ENCODE assay signal across 13 cellular contexts in genomic region chr5:177349762-177350161, GRCh38. TPM values are rescaled to one million over a fixed set of nuclear protein-coding genes. Genes with fewer than 3 reads are reported as not detected.
A peak's percentile ranks its signal among the peaks of the same experiment; 100 is the strongest.
DNase-seq lines count a peak whose midpoint lies in the region; ATAC-seq, FAIRE-seq and TF ChIP-seq lines count a peak whose summit lies in the region.
"Had no signal": no experiment of that assay in that cellular context is flagged by ENCODE, and none has a peak within 500 bp of the region (broad histone marks: within the 10 kb centered on the region; RNA-seq: fewer than 3 reads in every experiment).

No MANE protein-coding gene starts in this region.

- H3K79me2 ChIP-seq in HepG2 (ENCODE audit: insufficient read depth, low read length): peaks cover 58% of the 10 kb centered on the region

- POLR2A ChIA-PET in HepG2 (lab: Yijun Ruan, JAX): interaction anchor here (0.6 to 6.8 kb wide), 5 partner anchors 14 to 29 kb away, joined by 3 to 84 read pairs (median 41); no protein-coding TSS in a partner anchor

- peaks cover 52% of the 10 kb centered on the region for H3K4me1 Mint-ChIP-seq in activated naive CD4-positive, alpha-beta T cell treated with anti-CD3 and anti-CD28 coated beads, Interleukin-2, amount 50 U/mL, for 24 hours

- no peaks in the 10 kb centered on the region for H3K27me3 Mint-ChIP-seq in activated naive CD4-positive, alpha-beta T cell treated with anti-CD3 and anti-CD28 coated beads, Interleukin-2, amount 50 U/mL, for 24 hours

- in situ Hi-C loops in HepG2 (cut with HindIII; ENCODE audit: extremely low pct_ligation_motif_present, low pct_unique_long_range_greater_than_20kb): loop anchor here (25.0 kb wide), 1 partner anchor 812 kb away; the partner anchor contains the start of genes CDHR2 and RNF44

- H3K36me3 Mint-ChIP-seq in activated naive CD4-positive, alpha-beta T cell treated with anti-CD3 and anti-CD28 coated beads, Interleukin-2, amount 50 U/mL, for 24 hours: peaks cover 3% of the 10 kb centered on the region
- H3K36me3 Mint-ChIP-seq in activated naive CD4-positive, alpha-beta T cell treated with anti-CD3 and anti-CD28 coated beads, Interleukin-2, amount 50 U/mL, for 72 hours: peaks cover 25 to 28% of the 10 kb centered on the region in 2 donors

- CTCF ChIA-PET in HepG2 (lab: Yijun Ruan, JAX; ENCODE audit: low intra/inter-chr PET ratio, low total read pairs): no interaction called here

- H3K27me3 ChIP-seq in HepG2 (ENCODE audit: control insufficient read depth in 1 of 2, insufficient read depth in 2 of 2, low read length in 2 of 2) (no peaks in the 10 kb centered on the region; a peak in 1 of 5 replicates), suprapubic skin (no peaks in the 10 kb centered on the region)
- H3K27me3 ChIP-seq: heart right ventricle, SJSA1 had no signal

- H3K4me3 ChIP-seq in HepG2 (replicated peaks in 1 of 3; ENCODE audit: insufficient read depth in 1 of 3, low read depth in 2 of 3, low read length in 3 of 3): peak overlapping the region; percentile 92 to 98 (median 93); a peak in 5 of 6 replicates
- peak overlapping the region; percentile 94 for H3K4me3 ChIP-seq in suprapubic skin

- H3K4me1 ChIP-seq in HepG2 (ENCODE audit: insufficient read depth, low read length) (peaks cover 67% of the 10 kb centered on the region), suprapubic skin (peaks cover 32% of the 10 kb centered on the region)

- peaks cover 6 to 15% of the 10 kb centered on the region in 2 experiments for H3K36me3 ChIP-seq in HepG2 (replicated peaks in 1 of 2; ENCODE audit: control insufficient read depth in 1 of 2, insufficient read depth in 2 of 2, low read length in 2 of 2)
- H3K36me3 ChIP-seq in suprapubic skin: peaks cover 14% of the 10 kb centered on the region

- intact Hi-C loops in HepG2 (cut with micrococcal nuclease; ENCODE audit: unreplicated experiment) (no loop called here), sciatic nerve (cut with DNase I) (no loop called here)

- H3K9ac ChIP-seq in HepG2 (ENCODE audit: insufficient read depth, low read depth, low read length): peak overlapping the region; percentile 95; the same call in 1 of the 2 replicates

- H3K4me2 ChIP-seq in HepG2 (ENCODE audit: low read depth, low read length): peak overlapping the region; percentile 94

- WGBS in HepG2 (ENCODE audit: low lambda C conversion rate): 65% methylated on average over 5 of the region's 5 CpGs
- WGBS in suprapubic skin: 84% methylated on average over 5 of the region's 5 CpGs

- H3K27ac ChIP-seq in HepG2 (ENCODE audit: extremely low read length, insufficient read depth, low read length) (no peak overlapping the region), suprapubic skin (no peak overlapping the region)
- H3K27ac ChIP-seq: heart right ventricle, SJSA1 had no signal

- H3K27ac Mint-ChIP-seq in activated naive CD4-positive, alpha-beta T cell treated with anti-CD3 and anti-CD28 coated beads, Interleukin-2, amount 50 U/mL, for 24 hours: peak overlapping the region; percentile 78
- H3K27ac Mint-ChIP-seq in activated naive CD4-positive, alpha-beta T cell treated with anti-CD3 and anti-CD28 coated beads, Interleukin-2, amount 50 U/mL, for 72 hours: peak overlapping the region; percentile 56 to 96

- DNase-seq in activated naive CD4-positive, alpha-beta T cell treated with Interleukin-2 at 50 U/mL for 16 hours: no peak
- DNase-seq in activated naive CD4-positive, alpha-beta T cell treated with anti-CD3 and anti-CD28 coated beads, Interleukin-2, amount 50 U/mL, for 72 hours (ENCODE audit: low spot score in 2 of 2): no peak
- no peak for DNase-seq in HepG2 (ENCODE audit: low spot score)
- DNase-seq in suprapubic skin (ENCODE audit: low spot score in 2 of 2): no peak
- no peak for DNase-seq in GM20000 (ENCODE audit: low spot score)
- no peak for DNase-seq in sciatic nerve (ENCODE audit: low spot score)
- DNase-seq: heart right ventricle, NCI-H146, substantia nigra had no signal

- TF ChIP-seq CTCF in HepG2 (CRISPR knock-in tag; IDR thresholded peaks at IDR 0.05) (no peak), suprapubic skin (IDR thresholded peaks at IDR 0.05) (no peak), GM20000 (IDR thresholded peaks at IDR 0.05; ENCODE audit: extremely low read depth, missing control alignments) (no peak)

- H3K9me3 ChIP-seq in HepG2 (ENCODE audit: low read length) (no peaks in the 10 kb centered on the region), suprapubic skin (no peaks in the 10 kb centered on the region)
- H3K9me3 ChIP-seq: heart right ventricle, SJSA1 had no signal

- H4K20me1 ChIP-seq in HepG2 (ENCODE audit: insufficient read depth, low read length): no peaks in the 10 kb centered on the region

- H3K4me3 Mint-ChIP-seq in activated naive CD4-positive, alpha-beta T cell treated with anti-CD3 and anti-CD28 coated beads, Interleukin-2, amount 50 U/mL, for 24 hours: peak overlapping the region; percentile 99

- no peak for FAIRE-seq in HepG2 (lab: Jason Lieb, UNC)

- TF ChIP-seq POLR2A in HepG2 (IDR thresholded peaks at IDR 0.05; ENCODE audit: insufficient read depth in 1 of 2, low read depth in 2 of 2, low read length in 2 of 2) (no peak), suprapubic skin (IDR thresholded peaks at IDR 0.05) (no peak)

- no TSS peak for BruUV-seq in HepG2 (replicated peaks; lab: Mats Ljungman, UMichigan)

- H2AFZ ChIP-seq in HepG2 (ENCODE audit: low read length): no peak overlapping the region

- TF ChIP-seq EP300 in HepG2 (IDR thresholded peaks at IDR 0.05; ENCODE audit: low read depth in 2 of 2, low read length in 2 of 2) (no peak), HepG2 (CRISPR knock-in tag; IDR thresholded peaks at IDR 0.05; ENCODE audit: borderline replicate concordance) (no peak), suprapubic skin (IDR thresholded peaks at IDR 0.05) (no peak)

- TF ChIP-seq RAD21 in HepG2 (CRISPR knock-in tag; IDR thresholded peaks at IDR 0.05): no peak

- no peak for ATAC-seq in activated naive CD4-positive, alpha-beta T cell treated with anti-CD3 and anti-CD28 coated beads, Interleukin-2, amount 50 U/mL, for 72 hours
- ATAC-seq in HepG2: no peak
- ATAC-seq in GM21529 (IDR thresholded peaks at IDR 0.05; ENCODE audit: unreplicated experiment): no peak
- ATAC-seq in sciatic nerve: no peak
- ATAC-seq: heart right ventricle had no signal

- no peaks in the 10 kb centered on the region for H3K9me3 Mint-ChIP-seq in activated naive CD4-positive, alpha-beta T cell treated with anti-CD3 and anti-CD28 coated beads, Interleukin-2, amount 50 U/mL, for 24 hours
- H3K9me3 Mint-ChIP-seq in activated naive CD4-positive, alpha-beta T cell treated with anti-CD3 and anti-CD28 coated beads, Interleukin-2, amount 50 U/mL, for 72 hours: peaks cover 0 to 7% of the 10 kb centered on the region in 2 donors

RNA-seq across cellular contexts. Expression of gene LMAN2, which starts 1.7 kb away (rescaled TPM):
- 100 to 1,000 TPM in 1 of 2 donors, 10 to 100 TPM in 1; 96.7 to 108 TPM for total RNA-seq in activated naive CD4-positive, alpha-beta T cell treated with anti-CD3 and anti-CD28 coated beads, Interleukin-2, amount 50 U/mL, for 72 hours
- total RNA-seq in HepG2 (2016; rRNA removed; fragmentation: Illumina TruSeq; extraction: Trizol) (94.5 and 191 TPM in 2 replicates), suprapubic skin (100 to 1,000 TPM; 119 to 191 (median 160) TPM), sciatic nerve (70.0 TPM)
- 72.5 and 74.4 TPM in 2 replicates for total RNA-seq in HepG2 (2016; cell fraction: cytosol; rRNA removed; fragmentation: Illumina TruSeq; extraction: Trizol; ENCODE audit: low read depth)
- total RNA-seq in HepG2 (2016; cell fraction: insoluble cytoplasmic fraction; rRNA removed; fragmentation: Illumina TruSeq; extraction: Trizol): 86.8 and 210 TPM in 2 replicates
- total RNA-seq in HepG2 (2016; cell fraction: membrane; rRNA removed; fragmentation: Illumina TruSeq; extraction: Trizol): 109 and 128 TPM in 2 replicates
- total RNA-seq in HepG2 (2016; cell fraction: nucleus; rRNA removed; fragmentation: Illumina TruSeq; extraction: Trizol): 152 and 179 TPM in 2 replicates
- 193 and 197 TPM in 2 replicates for polyA plus RNA-seq in HepG2 (2011; rRNA removed)
- 220 and 352 TPM in 2 replicates for polyA plus RNA-seq in HepG2 (2011; cell fraction: cytosol; rRNA removed)
- 256 and 281 TPM in 2 replicates for polyA plus RNA-seq in HepG2 (2011; cell fraction: nucleus; rRNA removed)
- 71.8 and 108 TPM in 2 replicates for polyA plus RNA-seq in HepG2 (2012)
- polyA plus RNA-seq in HepG2 (2016; cell fraction: cytosol; fragmentation: Illumina TruSeq; extraction: Trizol; ENCODE audit: low read depth): 82.2 and 93.0 TPM in 2 replicates
- 90.8 and 112 TPM in 2 replicates for polyA plus RNA-seq in HepG2 (2016; cell fraction: insoluble cytoplasmic fraction; fragmentation: Illumina TruSeq; extraction: Trizol; ENCODE audit: low read depth)
- polyA plus RNA-seq in HepG2 (2016; cell fraction: membrane; fragmentation: Illumina TruSeq; extraction: Trizol; ENCODE audit: low read depth): 103 and 135 TPM in 2 replicates
- polyA plus RNA-seq in HepG2 (2016; cell fraction: nucleus; fragmentation: Illumina TruSeq; extraction: Trizol; ENCODE audit: insufficient read depth, low read depth): 241 and 283 TPM in 2 replicates
- polyA minus RNA-seq in HepG2 (2011; rRNA and poly(A)+ RNA removed; ENCODE audit: low replicate concordance): 353 and 575 TPM in 2 replicates
- 147 and 182 TPM in 2 replicates for polyA minus RNA-seq in HepG2 (2011; cell fraction: cytosol; rRNA and poly(A)+ RNA removed)
- 87.0 and 96.2 TPM in 2 replicates for polyA minus RNA-seq in HepG2 (2011; cell fraction: nucleus; rRNA and poly(A)+ RNA removed)

RNA-seq across cellular contexts. Expression of gene RGS14, which starts 8.0 kb away (rescaled TPM):
- total RNA-seq in activated naive CD4-positive, alpha-beta T cell treated with anti-CD3 and anti-CD28 coated beads, Interleukin-2, amount 50 U/mL, for 72 hours: 10 to 100 TPM; 22.0 to 77.6 TPM
- total RNA-seq in HepG2 (2016; rRNA removed; fragmentation: Illumina TruSeq; extraction: Trizol) (10.7 and 11.1 TPM in 2 replicates), suprapubic skin (10 to 100 TPM; 38.5 to 85.9 (median 68.8) TPM), sciatic nerve (9.3 TPM)
- total RNA-seq in HepG2 (2016; cell fraction: cytosol; rRNA removed; fragmentation: Illumina TruSeq; extraction: Trizol; ENCODE audit: low read depth): 15.3 and 15.8 TPM in 2 replicates
- total RNA-seq in HepG2 (2016; cell fraction: insoluble cytoplasmic fraction; rRNA removed; fragmentation: Illumina TruSeq; extraction: Trizol): 7.2 and 12.8 TPM in 2 replicates
- total RNA-seq in HepG2 (2016; cell fraction: membrane; rRNA removed; fragmentation: Illumina TruSeq; extraction: Trizol): 15.5 and 16.6 TPM in 2 replicates
- total RNA-seq in HepG2 (2016; cell fraction: nucleus; rRNA removed; fragmentation: Illumina TruSeq; extraction: Trizol): 7.6 and 9.6 TPM in 2 replicates
- 17.2 and 27.9 TPM in 2 replicates for polyA plus RNA-seq in HepG2 (2011; rRNA removed)
- polyA plus RNA-seq in HepG2 (2011; cell fraction: cytosol; rRNA removed): 20.3 and 35.1 TPM in 2 replicates
- 48.0 and 49.7 TPM in 2 replicates for polyA plus RNA-seq in HepG2 (2011; cell fraction: nucleus; rRNA removed)
- 9.3 and 16.2 TPM in 2 replicates for polyA plus RNA-seq in HepG2 (2012)
- polyA plus RNA-seq in HepG2 (2016; cell fraction: cytosol; fragmentation: Illumina TruSeq; extraction: Trizol; ENCODE audit: low read depth): 11.0 and 13.5 TPM in 2 replicates
- 14.8 and 16.5 TPM in 2 replicates for polyA plus RNA-seq in HepG2 (2016; cell fraction: insoluble cytoplasmic fraction; fragmentation: Illumina TruSeq; extraction: Trizol; ENCODE audit: low read depth)
- 11.0 and 11.4 TPM in 2 replicates for polyA plus RNA-seq in HepG2 (2016; cell fraction: membrane; fragmentation: Illumina TruSeq; extraction: Trizol; ENCODE audit: low read depth)
- polyA plus RNA-seq in HepG2 (2016; cell fraction: nucleus; fragmentation: Illumina TruSeq; extraction: Trizol; ENCODE audit: insufficient read depth, low read depth): 19.6 TPM in 2 replicates
- 0.82 and 20.7 TPM in 2 replicates for polyA minus RNA-seq in HepG2 (2011; rRNA and poly(A)+ RNA removed; ENCODE audit: low replicate concordance)
- polyA minus RNA-seq in HepG2 (2011; cell fraction: cytosol; rRNA and poly(A)+ RNA removed): 7.2 and 9.7 TPM in 2 replicates
- polyA minus RNA-seq in HepG2 (2011; cell fraction: nucleus; rRNA and poly(A)+ RNA removed): 10.6 and 12.8 TPM in 2 replicates

RNA-seq across cellular contexts. Expression of gene SLC34A1, which starts 34.5 kb away (rescaled TPM):
- under 1 TPM; 0.07 to 0.19 TPM for total RNA-seq in activated naive CD4-positive, alpha-beta T cell treated with anti-CD3 and anti-CD28 coated beads, Interleukin-2, amount 50 U/mL, for 72 hours
- total RNA-seq in HepG2 (2016; rRNA removed; fragmentation: Illumina TruSeq; extraction: Trizol) (0.20 TPM in 1 of 2 replicates, not detected in the other), suprapubic skin (under 1 TPM in 1 of 4 donors, not detected in 3; 0.29 TPM), sciatic nerve (not detected)
- total RNA-seq in HepG2 (2016; cell fraction: cytosol; rRNA removed; fragmentation: Illumina TruSeq; extraction: Trizol; ENCODE audit: low read depth): not detected in 2 replicates
- not detected in 2 replicates for total RNA-seq in HepG2 (2016; cell fraction: insoluble cytoplasmic fraction; rRNA removed; fragmentation: Illumina TruSeq; extraction: Trizol)
- total RNA-seq in HepG2 (2016; cell fraction: membrane; rRNA removed; fragmentation: Illumina TruSeq; extraction: Trizol): not detected in 2 replicates
- total RNA-seq in HepG2 (2016; cell fraction: nucleus; rRNA removed; fragmentation: Illumina TruSeq; extraction: Trizol): not detected in 2 replicates
- 0.03 TPM in 2 replicates for polyA plus RNA-seq in HepG2 (2011; rRNA removed)
- 0.03 TPM in 1 of 2 replicates, not detected in the other for polyA plus RNA-seq in HepG2 (2011; cell fraction: cytosol; rRNA removed)
- polyA plus RNA-seq in HepG2 (2011; cell fraction: nucleus; rRNA removed): 0.21 and 0.24 TPM in 2 replicates
- polyA plus RNA-seq in HepG2 (2012): not detected in 2 replicates
- polyA plus RNA-seq in HepG2 (2016; cell fraction: cytosol; fragmentation: Illumina TruSeq; extraction: Trizol; ENCODE audit: low read depth): not detected in 2 replicates
- polyA plus RNA-seq in HepG2 (2016; cell fraction: insoluble cytoplasmic fraction; fragmentation: Illumina TruSeq; extraction: Trizol; ENCODE audit: low read depth): not detected in 2 replicates
- polyA plus RNA-seq in HepG2 (2016; cell fraction: membrane; fragmentation: Illumina TruSeq; extraction: Trizol; ENCODE audit: low read depth): not detected in 2 replicates
- not detected in 2 replicates for polyA plus RNA-seq in HepG2 (2016; cell fraction: nucleus; fragmentation: Illumina TruSeq; extraction: Trizol; ENCODE audit: insufficient read depth, low read depth)
- not detected in 2 replicates for polyA minus RNA-seq in HepG2 (2011; rRNA and poly(A)+ RNA removed; ENCODE audit: low replicate concordance)
- polyA minus RNA-seq in HepG2 (2011; cell fraction: cytosol; rRNA and poly(A)+ RNA removed): 1.4 TPM in 1 of 2 replicates, not detected in the other
- polyA minus RNA-seq in HepG2 (2011; cell fraction: nucleus; rRNA and poly(A)+ RNA removed): not detected in 2 replicates
- total RNA-seq: SJSA1 had no signal
- polyA plus RNA-seq: adipose tissue, heart right ventricle had no signal

RNA-seq across cellular contexts. Expression of gene MXD3, which starts 38.1 kb away (rescaled TPM):
- total RNA-seq in activated naive CD4-positive, alpha-beta T cell treated with anti-CD3 and anti-CD28 coated beads, Interleukin-2, amount 50 U/mL, for 72 hours: 10 to 100 TPM; 31.4 to 73.9 TPM
- 9.9 and 12.8 TPM in 2 replicates for total RNA-seq in HepG2 (2016; rRNA removed; fragmentation: Illumina TruSeq; extraction: Trizol)
- 6.1 and 6.8 TPM in 2 replicates for total RNA-seq in HepG2 (2016; cell fraction: cytosol; rRNA removed; fragmentation: Illumina TruSeq; extraction: Trizol; ENCODE audit: low read depth)
- 11.7 and 11.8 TPM in 2 replicates for total RNA-seq in HepG2 (2016; cell fraction: insoluble cytoplasmic fraction; rRNA removed; fragmentation: Illumina TruSeq; extraction: Trizol)
- total RNA-seq in HepG2 (2016; cell fraction: membrane; rRNA removed; fragmentation: Illumina TruSeq; extraction: Trizol): 6.6 TPM in 2 replicates
- total RNA-seq in HepG2 (2016; cell fraction: nucleus; rRNA removed; fragmentation: Illumina TruSeq; extraction: Trizol): 10.4 and 14.3 TPM in 2 replicates
- polyA plus RNA-seq in HepG2 (2011; rRNA removed): 10.5 and 11.2 TPM in 2 replicates
- 6.0 and 15.2 TPM in 2 replicates for polyA plus RNA-seq in HepG2 (2011; cell fraction: cytosol; rRNA removed)
- polyA plus RNA-seq in HepG2 (2011; cell fraction: nucleus; rRNA removed): 68.6 and 87.5 TPM in 2 replicates
- polyA plus RNA-seq in HepG2 (2012): 4.6 and 6.6 TPM in 2 replicates
- 4.5 and 5.4 TPM in 2 replicates for polyA plus RNA-seq in HepG2 (2016; cell fraction: cytosol; fragmentation: Illumina TruSeq; extraction: Trizol; ENCODE audit: low read depth)
- 8.2 and 10.7 TPM in 2 replicates for polyA plus RNA-seq in HepG2 (2016; cell fraction: insoluble cytoplasmic fraction; fragmentation: Illumina TruSeq; extraction: Trizol; ENCODE audit: low read depth)
- polyA plus RNA-seq in HepG2 (2016; cell fraction: membrane; fragmentation: Illumina TruSeq; extraction: Trizol; ENCODE audit: low read depth): 5.8 and 5.9 TPM in 2 replicates
- polyA plus RNA-seq in HepG2 (2016; cell fraction: nucleus; fragmentation: Illumina TruSeq; extraction: Trizol; ENCODE audit: insufficient read depth, low read depth): 28.9 and 39.4 TPM in 2 replicates
- polyA minus RNA-seq in HepG2 (2011; rRNA and poly(A)+ RNA removed; ENCODE audit: low replicate concordance): 8.1 and 15.6 TPM in 2 replicates
- 4.1 and 5.1 TPM in 2 replicates for polyA minus RNA-seq in HepG2 (2011; cell fraction: cytosol; rRNA and poly(A)+ RNA removed)
- 8.7 and 9.7 TPM in 2 replicates for polyA minus RNA-seq in HepG2 (2011; cell fraction: nucleus; rRNA and poly(A)+ RNA removed)
- 10 to 100 TPM in 3 of 4 donors, 1 to 10 TPM in 1; 8.7 to 30.3 (median 11.7) TPM for total RNA-seq in suprapubic skin
- total RNA-seq in sciatic nerve: 9.9 TPM

RNA-seq across cellular contexts. Expression of gene PRELID1, which starts 46.2 kb away (rescaled TPM):
- total RNA-seq in activated naive CD4-positive, alpha-beta T cell treated with anti-CD3 and anti-CD28 coated beads, Interleukin-2, amount 50 U/mL, for 72 hours: 100 to 1,000 TPM; 161 to 206 TPM
- total RNA-seq in HepG2 (2016; rRNA removed; fragmentation: Illumina TruSeq; extraction: Trizol): 239 and 271 TPM in 2 replicates
- 772 and 890 TPM in 2 replicates for total RNA-seq in HepG2 (2016; cell fraction: cytosol; rRNA removed; fragmentation: Illumina TruSeq; extraction: Trizol; ENCODE audit: low read depth)
- 220 and 264 TPM in 2 replicates for total RNA-seq in HepG2 (2016; cell fraction: insoluble cytoplasmic fraction; rRNA removed; fragmentation: Illumina TruSeq; extraction: Trizol)
- total RNA-seq in HepG2 (2016; cell fraction: membrane; rRNA removed; fragmentation: Illumina TruSeq; extraction: Trizol): 708 and 781 TPM in 2 replicates
- 90.3 and 98.5 TPM in 2 replicates for total RNA-seq in HepG2 (2016; cell fraction: nucleus; rRNA removed; fragmentation: Illumina TruSeq; extraction: Trizol)
- 228 and 250 TPM in 2 replicates for polyA plus RNA-seq in HepG2 (2011; rRNA removed)
- 212 and 323 TPM in 2 replicates for polyA plus RNA-seq in HepG2 (2011; cell fraction: cytosol; rRNA removed)
- 85.7 and 87.5 TPM in 2 replicates for polyA plus RNA-seq in HepG2 (2011; cell fraction: nucleus; rRNA removed)
- 91.2 and 111 TPM in 2 replicates for polyA plus RNA-seq in HepG2 (2012)
- polyA plus RNA-seq in HepG2 (2016; cell fraction: cytosol; fragmentation: Illumina TruSeq; extraction: Trizol; ENCODE audit: low read depth): 1,341 and 1,562 TPM in 2 replicates
- 353 and 387 TPM in 2 replicates for polyA plus RNA-seq in HepG2 (2016; cell fraction: insoluble cytoplasmic fraction; fragmentation: Illumina TruSeq; extraction: Trizol; ENCODE audit: low read depth)
- 984 and 1,090 TPM in 2 replicates for polyA plus RNA-seq in HepG2 (2016; cell fraction: membrane; fragmentation: Illumina TruSeq; extraction: Trizol; ENCODE audit: low read depth)
- 258 and 277 TPM in 2 replicates for polyA plus RNA-seq in HepG2 (2016; cell fraction: nucleus; fragmentation: Illumina TruSeq; extraction: Trizol; ENCODE audit: insufficient read depth, low read depth)
- 103 and 232 TPM in 2 replicates for polyA minus RNA-seq in HepG2 (2011; rRNA and poly(A)+ RNA removed; ENCODE audit: low replicate concordance)
- 61.2 and 64.5 TPM in 2 replicates for polyA minus RNA-seq in HepG2 (2011; cell fraction: cytosol; rRNA and poly(A)+ RNA removed)
- polyA minus RNA-seq in HepG2 (2011; cell fraction: nucleus; rRNA and poly(A)+ RNA removed): 30.1 and 34.2 TPM in 2 replicates
- total RNA-seq in suprapubic skin: 10 to 100 TPM; 54.2 to 90.1 (median 62.1) TPM
- total RNA-seq in sciatic nerve: 50.1 TPM
